1 cellular context compared by ENCODE assay signal in the genomic region with DNA sequence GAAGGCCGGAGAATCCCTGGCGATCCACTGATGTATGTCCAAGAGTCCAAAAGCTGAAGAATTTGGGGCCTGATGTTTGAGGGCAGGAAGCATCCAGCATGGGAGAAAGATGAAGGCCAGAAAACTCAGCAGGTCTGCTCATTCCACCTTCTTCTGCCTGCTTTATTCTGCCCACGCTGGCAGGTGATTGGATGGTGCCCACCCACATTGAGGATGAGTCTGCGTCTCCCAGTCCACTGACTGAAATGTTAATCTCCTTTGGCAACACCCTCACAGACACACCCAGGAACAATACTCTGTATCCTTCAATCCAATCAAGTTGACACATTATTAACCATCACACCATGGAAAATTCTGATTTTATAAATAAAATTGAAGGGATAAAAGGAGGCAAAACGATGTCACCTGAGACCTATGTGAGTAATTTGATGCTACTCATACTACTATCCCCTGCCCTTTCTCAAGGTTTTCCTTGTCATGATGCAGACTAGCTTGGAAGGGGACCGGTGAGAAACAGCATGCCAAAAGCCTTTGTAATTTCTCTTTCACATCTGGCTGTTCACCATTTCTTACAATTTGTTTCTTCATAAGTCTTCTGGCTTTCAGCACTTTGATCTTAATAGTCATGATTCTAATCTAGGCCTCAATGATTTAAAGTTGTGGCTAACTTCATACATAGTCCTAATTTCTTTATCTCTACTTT.
A peak's percentile ranks its signal among the peaks of the same experiment; 100 is the strongest.
TF ChIP-seq lines count a peak whose summit lies in the region.

No MANE protein-coding gene starts in this region.

TF ChIP-seq in IMR-90, 13 proteins besides CTCF, POLR2A, EP300 and RAD21:
- 0 out of 2 replicates have a peak, but pooled peaks have one; percentile 1 for TF ChIP-seq CEBPB (IDR thresholded peaks at IDR 0.05; ENCODE audit: low read depth, low read length)
- TF ChIP-seq MXI1 (IDR thresholded peaks at IDR 0.05; ENCODE audit: borderline replicate concordance, low read depth, low read length) = no peak
- TF ChIP-seq, protein P1, sequence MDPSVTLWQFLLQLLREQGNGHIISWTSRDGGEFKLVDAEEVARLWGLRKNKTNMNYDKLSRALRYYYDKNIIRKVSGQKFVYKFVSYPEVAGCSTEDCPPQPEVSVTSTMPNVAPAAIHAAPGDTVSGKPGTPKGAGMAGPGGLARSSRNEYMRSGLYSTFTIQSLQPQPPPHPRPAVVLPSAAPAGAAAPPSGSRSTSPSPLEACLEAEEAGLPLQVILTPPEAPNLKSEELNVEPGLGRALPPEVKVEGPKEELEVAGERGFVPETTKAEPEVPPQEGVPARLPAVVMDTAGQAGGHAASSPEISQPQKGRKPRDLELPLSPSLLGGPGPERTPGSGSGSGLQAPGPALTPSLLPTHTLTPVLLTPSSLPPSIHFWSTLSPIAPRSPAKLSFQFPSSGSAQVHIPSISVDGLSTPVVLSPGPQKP (IDR thresholded peaks at IDR 0.05; ENCODE audit: borderline replicate concordance, low read depth, low read length) = no peak
- TF ChIP-seq RCOR1 (IDR thresholded peaks at IDR 0.05; ENCODE audit: insufficient replicate concordance, low read length) = no peak
- no peak for TF ChIP-seq NFE2L2 (IDR thresholded peaks at IDR 0.05; ENCODE audit: low read depth, low read length)
